Comparison of ENCODE assay signal across 1 cellular context in the genomic region with DNA sequence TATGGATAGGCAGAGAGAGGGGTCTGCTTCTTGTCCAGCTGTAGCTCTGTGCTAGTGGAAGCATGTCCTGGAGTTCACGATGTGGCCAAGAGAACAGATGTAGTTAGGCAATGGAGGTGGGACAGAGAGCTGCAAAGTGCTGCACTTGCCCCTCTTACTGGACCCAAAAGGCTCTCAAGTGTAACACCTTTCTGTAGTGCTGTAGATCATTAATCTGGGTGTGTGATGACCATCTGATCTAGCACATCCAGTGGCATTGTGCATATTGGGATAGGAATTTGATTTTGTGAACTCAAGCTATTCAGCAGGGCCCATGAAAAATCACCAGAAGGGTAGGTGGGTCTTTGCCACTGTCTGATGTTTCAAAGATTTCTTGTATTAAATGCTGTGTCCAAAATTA.
TF ChIP-seq lines count a peak whose summit lies in the region.

No MANE protein-coding gene starts in this region.

TF ChIP-seq in HepG2, 621 proteins besides CTCF, POLR2A, EP300 and RAD21 (continued from another document):
- TF ChIP-seq, protein P1, sequence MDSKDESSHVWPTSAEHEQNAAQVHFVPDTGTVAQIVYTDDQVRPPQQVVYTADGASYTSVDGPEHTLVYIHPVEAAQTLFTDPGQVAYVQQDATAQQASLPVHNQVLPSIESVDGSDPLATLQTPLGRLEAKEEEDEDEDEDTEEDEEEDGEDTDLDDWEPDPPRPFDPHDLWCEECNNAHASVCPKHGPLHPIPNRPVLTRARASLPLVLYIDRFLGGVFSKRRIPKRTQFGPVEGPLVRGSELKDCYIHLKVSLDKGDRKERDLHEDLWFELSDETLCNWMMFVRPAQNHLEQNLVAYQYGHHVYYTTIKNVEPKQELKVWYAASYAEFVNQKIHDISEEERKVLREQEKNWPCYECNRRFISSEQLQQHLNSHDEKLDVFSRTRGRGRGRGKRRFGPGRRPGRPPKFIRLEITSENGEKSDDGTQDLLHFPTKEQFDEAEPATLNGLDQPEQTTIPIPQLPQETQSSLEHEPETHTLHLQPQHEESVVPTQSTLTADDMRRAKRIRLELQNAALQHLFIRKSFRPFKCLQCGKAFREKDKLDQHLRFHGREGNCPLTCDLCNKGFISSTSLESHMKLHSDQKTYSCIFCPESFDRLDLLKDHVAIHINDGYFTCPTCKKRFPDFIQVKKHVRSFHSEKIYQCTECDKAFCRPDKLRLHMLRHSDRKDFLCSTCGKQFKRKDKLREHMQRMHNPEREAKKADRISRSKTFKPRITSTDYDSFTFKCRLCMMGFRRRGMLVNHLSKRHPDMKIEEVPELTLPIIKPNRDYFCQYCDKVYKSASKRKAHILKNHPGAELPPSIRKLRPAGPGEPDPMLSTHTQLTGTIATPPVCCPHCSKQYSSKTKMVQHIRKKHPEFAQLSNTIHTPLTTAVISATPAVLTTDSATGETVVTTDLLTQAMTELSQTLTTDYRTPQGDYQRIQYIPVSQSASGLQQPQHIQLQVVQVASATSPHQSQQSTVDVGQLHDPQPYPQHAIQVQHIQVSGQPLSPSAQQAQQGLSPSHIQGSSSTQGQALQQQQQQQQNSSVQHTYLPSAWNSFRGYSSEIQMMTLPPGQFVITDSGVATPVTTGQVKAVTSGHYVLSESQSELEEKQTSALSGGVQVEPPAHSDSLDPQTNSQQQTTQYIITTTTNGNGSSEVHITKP (CRISPR knock-in tag; IDR thresholded peaks at IDR 0.05; ENCODE audit: low read depth) = no peak
- no peak for TF ChIP-seq ZNF777 (CRISPR knock-in tag; IDR thresholded peaks at IDR 0.05)
- TF ChIP-seq, protein P2, sequence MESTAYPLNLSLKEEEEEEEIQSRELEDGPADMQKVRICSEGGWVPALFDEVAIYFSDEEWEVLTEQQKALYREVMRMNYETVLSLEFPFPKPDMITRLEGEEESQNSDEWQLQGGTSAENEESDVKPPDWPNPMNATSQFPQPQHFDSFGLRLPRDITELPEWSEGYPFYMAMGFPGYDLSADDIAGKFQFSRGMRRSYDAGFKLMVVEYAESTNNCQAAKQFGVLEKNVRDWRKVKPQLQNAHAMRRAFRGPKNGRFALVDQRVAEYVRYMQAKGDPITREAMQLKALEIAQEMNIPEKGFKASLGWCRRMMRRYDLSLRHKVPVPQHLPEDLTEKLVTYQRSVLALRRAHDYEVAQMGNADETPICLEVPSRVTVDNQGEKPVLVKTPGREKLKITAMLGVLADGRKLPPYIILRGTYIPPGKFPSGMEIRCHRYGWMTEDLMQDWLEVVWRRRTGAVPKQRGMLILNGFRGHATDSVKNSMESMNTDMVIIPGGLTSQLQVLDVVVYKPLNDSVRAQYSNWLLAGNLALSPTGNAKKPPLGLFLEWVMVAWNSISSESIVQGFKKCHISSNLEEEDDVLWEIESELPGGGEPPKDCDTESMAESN (CRISPR knock-in tag; conservative IDR thresholded peaks at IDR 0.05) = no peak
- TF ChIP-seq ZNF253 (CRISPR knock-in tag; IDR thresholded peaks at IDR 0.05; ENCODE audit: borderline replicate concordance) = no peak
- no peak for TF ChIP-seq SALL1 (CRISPR knock-in tag; IDR thresholded peaks at IDR 0.05)
- no peak for TF ChIP-seq KLF12 (CRISPR knock-in tag; IDR thresholded peaks at IDR 0.05; ENCODE audit: borderline replicate concordance)
- TF ChIP-seq PHF21A (CRISPR knock-in tag; IDR thresholded peaks at IDR 0.05) = no peak
- TF ChIP-seq, protein P3, sequence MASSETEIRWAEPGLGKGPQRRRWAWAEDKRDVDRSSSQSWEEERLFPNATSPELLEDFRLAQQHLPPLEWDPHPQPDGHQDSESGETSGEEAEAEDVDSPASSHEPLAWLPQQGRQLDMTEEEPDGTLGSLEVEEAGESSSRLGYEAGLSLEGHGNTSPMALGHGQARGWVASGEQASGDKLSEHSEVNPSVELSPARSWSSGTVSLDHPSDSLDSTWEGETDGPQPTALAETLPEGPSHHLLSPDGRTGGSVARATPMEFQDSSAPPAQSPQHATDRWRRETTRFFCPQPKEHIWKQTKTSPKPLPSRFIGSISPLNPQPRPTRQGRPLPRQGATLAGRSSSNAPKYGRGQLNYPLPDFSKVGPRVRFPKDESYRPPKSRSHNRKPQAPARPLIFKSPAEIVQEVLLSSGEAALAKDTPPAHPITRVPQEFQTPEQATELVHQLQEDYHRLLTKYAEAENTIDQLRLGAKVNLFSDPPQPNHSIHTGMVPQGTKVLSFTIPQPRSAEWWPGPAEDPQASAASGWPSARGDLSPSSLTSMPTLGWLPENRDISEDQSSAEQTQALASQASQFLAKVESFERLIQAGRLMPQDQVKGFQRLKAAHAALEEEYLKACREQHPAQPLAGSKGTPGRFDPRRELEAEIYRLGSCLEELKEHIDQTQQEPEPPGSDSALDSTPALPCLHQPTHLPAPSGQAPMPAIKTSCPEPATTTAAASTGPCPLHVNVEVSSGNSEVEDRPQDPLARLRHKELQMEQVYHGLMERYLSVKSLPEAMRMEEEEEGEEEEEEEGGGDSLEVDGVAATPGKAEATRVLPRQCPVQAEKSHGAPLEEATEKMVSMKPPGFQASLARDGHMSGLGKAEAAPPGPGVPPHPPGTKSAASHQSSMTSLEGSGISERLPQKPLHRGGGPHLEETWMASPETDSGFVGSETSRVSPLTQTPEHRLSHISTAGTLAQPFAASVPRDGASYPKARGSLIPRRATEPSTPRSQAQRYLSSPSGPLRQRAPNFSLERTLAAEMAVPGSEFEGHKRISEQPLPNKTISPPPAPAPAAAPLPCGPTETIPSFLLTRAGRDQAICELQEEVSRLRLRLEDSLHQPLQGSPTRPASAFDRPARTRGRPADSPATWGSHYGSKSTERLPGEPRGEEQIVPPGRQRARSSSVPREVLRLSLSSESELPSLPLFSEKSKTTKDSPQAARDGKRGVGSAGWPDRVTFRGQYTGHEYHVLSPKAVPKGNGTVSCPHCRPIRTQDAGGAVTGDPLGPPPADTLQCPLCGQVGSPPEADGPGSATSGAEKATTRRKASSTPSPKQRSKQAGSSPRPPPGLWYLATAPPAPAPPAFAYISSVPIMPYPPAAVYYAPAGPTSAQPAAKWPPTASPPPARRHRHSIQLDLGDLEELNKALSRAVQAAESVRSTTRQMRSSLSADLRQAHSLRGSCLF (CRISPR knock-in tag; IDR thresholded peaks at IDR 0.05; ENCODE audit: borderline replicate concordance) = no peak
- no peak for TF ChIP-seq ZNF569 (CRISPR knock-in tag; IDR thresholded peaks at IDR 0.05; ENCODE audit: borderline replicate concordance)
- no peak for TF ChIP-seq SPEN (CRISPR knock-in tag; IDR thresholded peaks at IDR 0.05; ENCODE audit: low read depth)
- TF ChIP-seq RFX1 (IDR thresholded peaks at IDR 0.05) = no peak
- no peak for TF ChIP-seq FOSL1 (CRISPR knock-in tag; IDR thresholded peaks at IDR 0.05; ENCODE audit: borderline replicate concordance)
- no peak for TF ChIP-seq ZNF260 (CRISPR knock-in tag; IDR thresholded peaks at IDR 0.05; ENCODE audit: borderline replicate concordance, low read depth)
- no peak for TF ChIP-seq ZNF496 (CRISPR knock-in tag; IDR thresholded peaks at IDR 0.05; ENCODE audit: insufficient replicate concordance)
- no peak for TF ChIP-seq SIN3B (IDR thresholded peaks at IDR 0.05; ENCODE audit: low read length)
